In the genomic region with DNA sequence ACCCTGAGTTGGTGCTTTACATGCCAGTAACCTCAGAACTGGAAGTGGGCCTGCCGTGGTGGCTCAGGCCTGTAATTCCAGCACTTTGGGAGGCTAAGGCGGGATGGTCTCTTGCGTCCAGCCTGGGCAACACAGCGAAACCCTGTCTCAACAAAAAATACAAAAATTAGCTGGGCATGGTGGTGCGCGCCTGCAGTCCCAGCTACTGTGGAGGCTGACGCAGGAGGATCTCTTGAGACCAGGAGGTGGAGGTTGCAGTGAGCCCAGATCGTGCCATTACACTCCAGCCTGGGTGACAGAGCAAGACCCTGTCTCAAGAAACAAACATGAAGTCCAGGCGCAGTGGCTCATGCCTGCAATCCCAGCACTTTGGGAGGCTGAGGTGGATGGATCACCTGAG, we compare ENCODE assay signal across 8 cellular contexts. TPM values are rescaled to one million over a fixed set of nuclear protein-coding genes. Genes with fewer than 3 reads are reported as not detected.
DNase-seq lines count a peak whose midpoint lies in the region; ATAC-seq and TF ChIP-seq lines count a peak whose summit lies in the region.
"Not testable (repeated sequence)": the region's sequence is repeated elsewhere in the genome, so short reads cannot be mapped to it uniquely, and the experiment has no call there.
"Had no signal": no experiment of that assay in that cellular context is flagged by ENCODE, and none has a peak within 500 bp of the region (broad histone marks: within the 10 kb centered on the region; RNA-seq: fewer than 3 reads in every experiment).

No MANE protein-coding gene starts in this region.

- intact Hi-C loops in activated B cell treated with CpG ODN at 0.5 μM for 24 hours (cut with micrococcal nuclease), result loop anchor here (1.0 to 5.0 kb wide), 6 partner anchors 18 to 229 kb away; a partner anchor contains a TSS

- peaks cover 17 to 37% (median 25%) of the 10 kb centered on the region in 11 experiments for H3K36me3 ChIP-seq in BLaER1 treated with 17β-estradiol and CSF1 and Interleukin-3, amounts not matched to agents 10 nM and 100 nM
- peaks cover 58% of the 10 kb centered on the region for H3K36me3 ChIP-seq in neutrophil

- peak overlapping the region; percentile 79 to 96 (median 91) for H3K27ac ChIP-seq in BLaER1 treated with 17β-estradiol and CSF1 and Interleukin-3, amounts not matched to agents 10 nM and 100 nM
- peak overlapping the region; percentile 98 for H3K27ac ChIP-seq in neutrophil

- H3K27ac Mint-ChIP-seq in activated B cell treated with CpG ODN at 0.5 μM for 24 hours, result peak overlapping the region; percentile 91
- peak overlapping the region; percentile 50 to 85 for H3K27ac Mint-ChIP-seq in activated naive CD4-positive, alpha-beta T cell treated with anti-CD3 and anti-CD28 coated beads, Interleukin-2, amount 50 U/mL, for 72 hours
- peak overlapping the region; percentile 91 to 98 (median 94) for H3K27ac Mint-ChIP-seq in immature natural killer cell

- H3K9me3 Mint-ChIP-seq in activated B cell treated with CpG ODN at 0.5 μM for 24 hours; activated naive CD4-positive, alpha-beta T cell treated with anti-CD3 and anti-CD28 coated beads, Interleukin-2, amount 50 U/mL, for 72 hours; immature natural killer cell: not testable (repeated sequence)

- peak overlapping the region; percentile 76 to 88 (median 83) for H3K9ac ChIP-seq in BLaER1 treated with 17β-estradiol and CSF1 and Interleukin-3, amounts not matched to agents 10 nM and 100 nM

- H3K4me3 ChIP-seq in BLaER1 treated with 17β-estradiol and CSF1 and Interleukin-3, amounts not matched to agents 10 nM and 100 nM, result peak overlapping the region; percentile 44 to 75 (median 60); a peak in 18 of 20 replicates
- H3K4me3 ChIP-seq in Jurkat, Clone E6-1 (ENCODE audit: low read length), result peak overlapping the region; percentile 84
- peak overlapping the region; percentile 77 to 89 for H3K4me3 ChIP-seq in neutrophil (ENCODE audit: low read depth in 1 of 2, low read length in 1 of 2)

- not testable (repeated sequence) for H3K27me3 ChIP-seq in BLaER1 treated with 17β-estradiol and CSF1 and Interleukin-3, amounts not matched to agents 10 nM and 100 nM; neutrophil

- CTCF ChIA-PET in activated B cell treated with CpG ODN at 0.5 μM for 24 hours (lab: Charles Lee), result interaction anchor here (1.1 to 5.7 kb wide), 3 partner anchors 10 to 33 kb away, joined by 5 to 53 read pairs (median 9); no protein-coding TSS in a partner anchor

- TF ChIP-seq CTCF in activated B cell treated with CpG ODN at 0.5 μM for 24 hours (IDR thresholded peaks at IDR 0.05); neutrophil (IDR thresholded peaks at IDR 0.05): not testable (repeated sequence)

- not testable (repeated sequence) for H3K27me3 Mint-ChIP-seq in activated B cell treated with CpG ODN at 0.5 μM for 24 hours; immature natural killer cell (ENCODE audit: low read depth in 3 of 3)

- peak overlapping the region; percentile 84 to 100 (median 99) for H3K4me2 ChIP-seq in BLaER1 treated with 17β-estradiol and CSF1 and Interleukin-3, amounts not matched to agents 10 nM and 100 nM

- POLR2A ChIA-PET in activated B cell treated with CpG ODN at 0.5 μM for 24 hours (lab: Charles Lee), result interaction anchor here (0.5 to 17.5 kb wide), 17 partner anchors 12 to 163 kb away, joined by 3 to 693 read pairs (median 16); a partner anchor contains a TSS

- peaks cover 26 to 59% (median 38%) of the 10 kb centered on the region in 11 experiments; a peak in 21 of 22 replicates for H4K20me1 ChIP-seq in BLaER1 treated with 17β-estradiol and CSF1 and Interleukin-3, amounts not matched to agents 10 nM and 100 nM

- H3K36me3 Mint-ChIP-seq in activated B cell treated with CpG ODN at 0.5 μM for 24 hours (ENCODE audit: low read depth), result peaks cover 50% of the 10 kb centered on the region
- H3K36me3 Mint-ChIP-seq in activated naive CD4-positive, alpha-beta T cell treated with anti-CD3 and anti-CD28 coated beads, Interleukin-2, amount 50 U/mL, for 72 hours, result peaks cover 30 to 41% of the 10 kb centered on the region in 2 donors
- peaks cover 4 to 23% (median 5%) of the 10 kb centered on the region in 3 donors for H3K36me3 Mint-ChIP-seq in immature natural killer cell

- not testable (repeated sequence) for DNase-seq in Jurkat, Clone E6-1 (ENCODE audit: low read depth, low spot score); activated B cell treated with CpG ODN at 0.5 μM for 24 hours; activated naive CD4-positive, alpha-beta T cell treated with anti-CD3 and anti-CD28 coated beads, Interleukin-2, amount 50 U/mL, for 72 hours (ENCODE audit: low spot score in 2 of 2); immature natural killer cell

- H3K4me1 Mint-ChIP-seq in activated B cell treated with CpG ODN at 0.5 μM for 24 hours (peaks cover 80% of the 10 kb centered on the region), immature natural killer cell (peaks cover 48 to 75% of the 10 kb centered on the region in 2 donors)

- peaks cover 87 to 92% (median 90%) of the 10 kb centered on the region in 10 experiments for H3K4me1 ChIP-seq in BLaER1 treated with 17β-estradiol and CSF1 and Interleukin-3, amounts not matched to agents 10 nM and 100 nM
- H3K4me1 ChIP-seq in neutrophil (ENCODE audit: control insufficient read depth in 1 of 2, insufficient read depth in 1 of 2, low read depth in 1 of 2, low read length in 1 of 2), result peaks cover 79 to 80% of the 10 kb centered on the region in 2 experiments

- ATAC-seq in activated B cell treated with CpG ODN at 0.5 μM for 24 hours (ENCODE audit: low read depth); activated naive CD4-positive, alpha-beta T cell treated with anti-CD3 and anti-CD28 coated beads, Interleukin-2, amount 50 U/mL, for 72 hours: not testable (repeated sequence)

- peak overlapping the region; percentile 90 for H3K4me3 Mint-ChIP-seq in activated B cell treated with CpG ODN at 0.5 μM for 24 hours
- peak overlapping the region; percentile 95 to 99 (median 98) for H3K4me3 Mint-ChIP-seq in immature natural killer cell

- not testable (repeated sequence) for H3K9me3 ChIP-seq in BLaER1 treated with 17β-estradiol and CSF1 and Interleukin-3, amounts not matched to agents 10 nM and 100 nM (replicated peaks in 1 of 11); neutrophil

RNA-seq across cellular contexts. Expression of a gene that starts 0.8 kb away (rescaled TPM):
- polyA plus RNA-seq in Jurkat, Clone E6-1 (2012; ENCODE audit: insufficient read depth, insufficient read length), result 105 TPM
- total RNA-seq in activated B cell treated with CpG ODN at 0.5 μM for 24 hours, result 158 and 163 TPM in 2 replicates
- 100 to 1,000 TPM; 135 to 155 TPM for total RNA-seq in activated naive CD4-positive, alpha-beta T cell treated with anti-CD3 and anti-CD28 coated beads, Interleukin-2, amount 50 U/mL, for 72 hours
- polyA plus RNA-seq in immature natural killer cell, result 100 to 1,000 TPM; 396 to 531 (median 451) TPM
- total RNA-seq: RPMI7951 had no signal
- polyA plus RNA-seq: A549 had no signal

RNA-seq across cellular contexts. Expression of a gene that starts 1.4 kb away (rescaled TPM):
- polyA plus RNA-seq in Jurkat, Clone E6-1 (2012; ENCODE audit: insufficient read depth, insufficient read length), result 286 TPM
- 349 and 354 TPM in 2 replicates for total RNA-seq in activated B cell treated with CpG ODN at 0.5 μM for 24 hours
- 100 to 1,000 TPM; 238 to 253 TPM for total RNA-seq in activated naive CD4-positive, alpha-beta T cell treated with anti-CD3 and anti-CD28 coated beads, Interleukin-2, amount 50 U/mL, for 72 hours
- polyA plus RNA-seq in immature natural killer cell, result 1,000 to 10,000 TPM in 1 of 3 donors, 100 to 1,000 TPM in 2; 830 to 1,276 (median 950) TPM

RNA-seq across cellular contexts. Expression of a gene that starts 11.3 kb away (rescaled TPM):
- polyA plus RNA-seq in Jurkat, Clone E6-1 (2012; ENCODE audit: insufficient read depth, insufficient read length), result 38.0 TPM
- 30.4 and 35.2 TPM in 2 replicates for total RNA-seq in activated B cell treated with CpG ODN at 0.5 μM for 24 hours
- 10 to 100 TPM; 35.6 to 53.7 TPM for total RNA-seq in activated naive CD4-positive, alpha-beta T cell treated with anti-CD3 and anti-CD28 coated beads, Interleukin-2, amount 50 U/mL, for 72 hours
- polyA plus RNA-seq in immature natural killer cell, result 10 to 100 TPM; 10.2 to 12.8 (median 11.6) TPM

RNA-seq across cellular contexts. Expression of a gene that starts 12.4 kb away (rescaled TPM):
- 0.58 TPM for polyA plus RNA-seq in Jurkat, Clone E6-1 (2012; ENCODE audit: insufficient read depth, insufficient read length)
- total RNA-seq in activated B cell treated with CpG ODN at 0.5 μM for 24 hours, result 5.7 and 6.3 TPM in 2 replicates
- 1 to 10 TPM; 1.4 to 4.5 TPM for total RNA-seq in activated naive CD4-positive, alpha-beta T cell treated with anti-CD3 and anti-CD28 coated beads, Interleukin-2, amount 50 U/mL, for 72 hours
- 1 to 10 TPM; 1.9 to 3.4 (median 2.7) TPM for polyA plus RNA-seq in immature natural killer cell
- total RNA-seq: RPMI7951 had no signal

RNA-seq across cellular contexts. Expression of a gene that starts 25.2 kb away (rescaled TPM):
- 105 TPM for polyA plus RNA-seq in Jurkat, Clone E6-1 (2012; ENCODE audit: insufficient read depth, insufficient read length)
- total RNA-seq in activated B cell treated with CpG ODN at 0.5 μM for 24 hours, result 66.9 and 74.5 TPM in 2 replicates
- total RNA-seq in activated naive CD4-positive, alpha-beta T cell treated with anti-CD3 and anti-CD28 coated beads, Interleukin-2, amount 50 U/mL, for 72 hours, result 10 to 100 TPM; 64.3 to 68.8 TPM
- polyA plus RNA-seq in immature natural killer cell, result 10 to 100 TPM; 71.5 to 96.5 (median 74.9) TPM
